In genomic region chr1:31374511-31375196, GRCh38 we compare ENCODE assay signal across 11 cellular contexts. TPM values are rescaled to one million over a fixed set of nuclear protein-coding genes. Genes with fewer than 3 reads are reported as not detected.
DNase-seq lines count a peak whose midpoint lies in the region; ATAC-seq, FAIRE-seq and TF ChIP-seq lines count a peak whose summit lies in the region.
"Had no signal": no experiment of that assay in that cellular context is flagged by ENCODE, and none has a peak within 500 bp of the region (broad histone marks: within the 10 kb centered on the region; RNA-seq: fewer than 3 reads in every experiment).

No MANE protein-coding gene starts in this region.

- no peak for TF ChIP-seq CTCF in left lung (IDR thresholded peaks at IDR 0.05)

- no peak for FAIRE-seq in urothelium cell line (lab: Jason Lieb, UNC)
- FAIRE-seq: frontal cortex had no signal

- intact Hi-C loops in left lung (cut with DNase I): no loop called here

- H3K4me3 ChIP-seq in MG63 (no peak overlapping the region), left lung (no peak overlapping the region)

- DNase-seq in MG63 (peak; percentile 93), cerebellum (ENCODE audit: low spot score) (peak; percentile 67), left lung (peak in 1 of 2 donors; percentile 57), HUDEP-2 (lab: John Stamatoyannopoulos, UW; ENCODE audit: unreplicated experiment in 76 of 76) (no peak), NOMO-1 treated with dmso at 0.1 percent for 144 hours (lab: John Stamatoyannopoulos, UW; ENCODE audit: unreplicated experiment) (no peak), urothelium cell line (ENCODE audit: low spot score) (no peak)
- no peak for DNase-seq in stimulated activated CD4-positive, alpha-beta T cell treated with anti-CD3 and anti-CD28 coated beads, Interleukin-2, amount 100 ng/mL, for 24 hours
- DNase-seq: occipital lobe had no signal

- peak; percentile 64 for ATAC-seq in left lung

- H3K27ac ChIP-seq in left lung (peak overlapping the region in 1 of 2 donors; percentile 80), temporal lobe (ENCODE audit: low read depth, low read length) (peak overlapping the region; percentile 87)

- no peaks in the 10 kb centered on the region for H3K36me3 ChIP-seq in MG63
- H3K36me3 ChIP-seq in left lung: no peaks in the 10 kb centered on the region

- H3K27me3 ChIP-seq in MG63 (no peaks in the 10 kb centered on the region), left lung (peaks cover 0 to 13% of the 10 kb centered on the region in 2 donors)

- H3K4me1 ChIP-seq in left lung: peaks cover 16 to 24% of the 10 kb centered on the region in 2 donors

- H3K9me3 ChIP-seq in MG63 (no peaks in the 10 kb centered on the region), left lung (no peaks in the 10 kb centered on the region)

RNA-seq across cellular contexts. Expression of gene FABP3, which starts 1.8 kb away (rescaled TPM):
- total RNA-seq in MG63 (2014; rRNA removed; shearing (Covaris generic); ENCODE audit: low replicate concordance): 18.5 and 72.0 TPM in 2 replicates
- total RNA-seq in cerebellum: 17.9 TPM
- total RNA-seq in left lung: 10 to 100 TPM; 17.1 to 71.0 TPM
- total RNA-seq in temporal lobe: 88.0 TPM
- total RNA-seq: NCI-H460 had no signal

RNA-seq across cellular contexts. Expression of gene SERINC2, which starts 38.4 kb away (rescaled TPM):
- 25.8 and 32.4 TPM in 2 replicates for total RNA-seq in MG63 (2014; rRNA removed; shearing (Covaris generic); ENCODE audit: low replicate concordance)
- total RNA-seq in cerebellum (2.8 TPM), left lung (100 to 1,000 TPM in 1 of 2 donors, 10 to 100 TPM in 1; 46.7 to 126 TPM), temporal lobe (0.49 TPM)

Comparison
In these comparisons a context has a peak if more than half of its experiments do, and no peak if none do; other contexts are left out.
1. DNase-seq: peak in MG63 (single experiment) and cerebellum (single experiment); none in HUDEP-2 (0 of 76), NOMO-1 treated with dmso at 0.1 percent for 144 hours (single experiment), stimulated activated CD4-positive, alpha-beta T cell treated with anti-CD3 and anti-CD28 coated beads, Interleukin-2, amount 100 ng/mL, for 24 hours (0 of 2) and urothelium cell line (single experiment).